10 cellular contexts compared by ENCODE assay signal in the genomic region with DNA sequence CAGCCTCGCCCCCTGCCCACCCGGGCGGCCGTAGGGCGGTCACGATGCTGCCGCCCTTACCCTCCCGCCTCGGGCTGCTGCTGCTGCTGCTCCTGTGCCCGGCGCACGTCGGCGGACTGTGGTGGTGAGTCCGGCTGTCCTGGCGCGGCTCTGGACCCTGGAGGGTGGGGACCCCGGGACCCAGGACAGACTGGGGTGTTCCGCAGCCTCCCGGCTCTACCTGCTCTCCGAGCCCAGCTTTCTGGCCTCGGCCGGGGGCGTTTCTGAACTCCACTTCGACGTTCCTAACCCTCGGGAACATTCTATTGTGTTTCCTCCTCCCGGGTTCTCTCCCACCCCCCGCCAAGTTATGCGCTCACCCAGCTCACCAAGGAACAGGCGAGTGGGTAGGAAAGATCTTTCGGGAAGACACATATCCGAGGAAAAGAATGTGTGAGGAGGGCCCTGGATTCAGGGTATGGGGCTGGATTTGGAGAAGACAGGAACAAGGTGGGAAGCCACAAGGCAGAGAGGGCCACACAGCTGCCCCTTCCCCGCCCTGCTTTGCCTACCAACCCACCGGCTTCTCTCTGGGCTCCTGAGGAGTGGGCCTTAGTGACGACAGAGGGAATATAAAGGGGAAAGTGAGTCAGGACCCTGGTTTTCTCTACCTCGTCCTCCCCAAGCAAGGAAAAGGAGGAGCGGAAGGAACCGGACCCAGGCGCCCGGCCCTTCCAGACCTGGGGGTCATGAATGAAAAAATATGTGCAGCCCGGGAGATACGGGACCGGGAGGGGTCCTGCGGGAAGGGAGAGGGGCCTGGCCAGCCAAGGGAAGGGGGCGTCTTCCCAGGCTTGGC. TPM values are rescaled to one million over a fixed set of nuclear protein-coding genes. Genes with fewer than 3 reads are reported as not detected.
A peak's percentile ranks its signal among the peaks of the same experiment; 100 is the strongest.
DNase-seq lines count a peak whose midpoint lies in the region; ATAC-seq and TF ChIP-seq lines count a peak whose summit lies in the region.
"Had no signal": no experiment of that assay in that cellular context is flagged by ENCODE, and none has a peak within 500 bp of the region (broad histone marks: within the 10 kb centered on the region; RNA-seq: fewer than 3 reads in every experiment).

No MANE protein-coding gene starts in this region.

- TF ChIP-seq CTCF in glutamatergic neuron (IDR thresholded peaks at IDR 0.05; ENCODE audit: partially characterized antibody, unreplicated experiment): no peak

- no peak for ATAC-seq in HG03571 (IDR thresholded peaks at IDR 0.05; ENCODE audit: unreplicated experiment)

- H3K27me3 Mint-ChIP-seq in glutamatergic neuron (ENCODE audit: unreplicated experiment): peaks cover 30% of the 10 kb centered on the region

- no peaks in the 10 kb centered on the region for H3K9me3 ChIP-seq in SJCRH30 (replicated peaks)
- H3K9me3 ChIP-seq: left lung had no signal

- peaks cover 10% of the 10 kb centered on the region for H3K4me1 Mint-ChIP-seq in glutamatergic neuron (ENCODE audit: low read depth, unreplicated experiment)

- H3K27ac ChIP-seq in SJCRH30 (no peak overlapping the region), rectal smooth muscle tissue (ENCODE audit: low read depth, low read length) (no peak overlapping the region)
- H3K27ac ChIP-seq: KMS-11, left lung had no signal

- peak; percentile 20 for DNase-seq in D341Med (ENCODE audit: low spot score)
- peak in 1 of 2 experiments; percentile 22 for DNase-seq in SJCRH30
- no peak for DNase-seq in glutamatergic neuron
- no peak for DNase-seq in stimulated activated CD4-positive, alpha-beta T cell treated with anti-CD3 and anti-CD28 coated beads, Interleukin-4, amount 100 ng/mL, for 4 hours
- DNase-seq in DMS153 (lab: John Stamatoyannopoulos, UW): no peak
- DNase-seq in hepatic stellate cell (ENCODE audit: low spot score): no peak

- peak overlapping the region; percentile 77 for H3K4me3 Mint-ChIP-seq in glutamatergic neuron (ENCODE audit: unreplicated experiment)

- H3K9ac ChIP-seq in rectal smooth muscle tissue (ENCODE audit: low read length): no peak overlapping the region
- H3K9ac ChIP-seq: KMS-11 had no signal

- no peak overlapping the region for H3K27ac Mint-ChIP-seq in glutamatergic neuron (ENCODE audit: unreplicated experiment)

- H3K36me3 Mint-ChIP-seq in glutamatergic neuron (ENCODE audit: unreplicated experiment): no peaks in the 10 kb centered on the region

- H3K4me3 ChIP-seq in SJCRH30 (peak overlapping the region; percentile 49), rectal smooth muscle tissue (ENCODE audit: low read length) (peak overlapping the region; percentile 38)

- H3K27me3 ChIP-seq in SJCRH30 (peaks cover 12% of the 10 kb centered on the region; the same call in 1 of the 2 replicates), rectal smooth muscle tissue (ENCODE audit: control insufficient read depth, insufficient read depth, low read length) (peaks cover 30% of the 10 kb centered on the region)

- H3K36me3 ChIP-seq in SJCRH30 (no peaks in the 10 kb centered on the region), rectal smooth muscle tissue (ENCODE audit: control insufficient read depth, insufficient read depth, low read length) (no peaks in the 10 kb centered on the region)
- H3K36me3 ChIP-seq: left lung had no signal

- H3K4me1 ChIP-seq in SJCRH30 (peaks cover 30% of the 10 kb centered on the region), rectal smooth muscle tissue (ENCODE audit: control insufficient read depth, insufficient read depth, low read length) (no peaks in the 10 kb centered on the region)

- peaks cover 2% of the 10 kb centered on the region for H3K9me3 Mint-ChIP-seq in glutamatergic neuron (ENCODE audit: unreplicated experiment)

RNA-seq across cellular contexts. Expression of a gene that starts 0.6 kb away (rescaled TPM):
- total RNA-seq in SJCRH30 (2014; rRNA removed; shearing (Covaris generic)): 0.08 and 0.10 TPM in 2 replicates
- 0.66 TPM for total RNA-seq in glutamatergic neuron (ENCODE audit: unreplicated experiment)
- total RNA-seq: left lung had no signal

RNA-seq across cellular contexts. Expression of a gene that starts 20.4 kb away (rescaled TPM):
- total RNA-seq in SJCRH30 (2014; rRNA removed; shearing (Covaris generic)): 0.10 and 0.28 TPM in 2 replicates
- 0.17 TPM for total RNA-seq in glutamatergic neuron (ENCODE audit: unreplicated experiment)

RNA-seq across cellular contexts. Expression of a gene that starts 28.6 kb away (rescaled TPM):
- 0.13 and 0.16 TPM in 2 replicates for total RNA-seq in SJCRH30 (2014; rRNA removed; shearing (Covaris generic))
- not detected for total RNA-seq in glutamatergic neuron (ENCODE audit: unreplicated experiment)
- total RNA-seq: left lung had no signal
